ENCODE assay signal across 9 cellular contexts in genomic region chr11:64862914-64863313, GRCh38. TPM values are rescaled to one million over a fixed set of nuclear protein-coding genes. Genes with fewer than 3 reads are reported as not detected.
DNase-seq lines count a peak whose midpoint lies in the region; ATAC-seq lines count a peak whose summit lies in the region.
"Had no signal": no experiment of that assay in that cellular context is flagged by ENCODE, and none has a peak within 500 bp of the region (broad histone marks: within the 10 kb centered on the region; RNA-seq: fewer than 3 reads in every experiment).

No MANE protein-coding gene starts in this region.

- peak overlapping the region; percentile 85 to 99 for H3K27ac Mint-ChIP-seq in activated naive CD4-positive, alpha-beta T cell treated with anti-CD3 and anti-CD28 coated beads, Interleukin-2, amount 50 U/mL, for 72 hours

- H3K4me3 ChIP-seq in HUES6 (ENCODE audit: low read depth, low read length): no peak overlapping the region
- H3K4me3 ChIP-seq in subcutaneous abdominal adipose tissue (ENCODE audit: low read depth in 1 of 5, low read length in 5 of 5): peak overlapping the region in 2 of 5 donors; percentile 7 to 17
- H3K4me3 ChIP-seq: body of pancreas had no signal

- H3K4me1 ChIP-seq in HUES6 (ENCODE audit: control insufficient read depth, insufficient read depth, low read length) (peaks cover 30% of the 10 kb centered on the region), subcutaneous abdominal adipose tissue (ENCODE audit: control insufficient read depth in 5 of 5, insufficient read depth in 5 of 5, low read length in 5 of 5) (peaks cover 28 to 74% (median 57%) of the 10 kb centered on the region in 5 donors)

- H3K9me3 Mint-ChIP-seq in activated naive CD4-positive, alpha-beta T cell treated with anti-CD3 and anti-CD28 coated beads, Interleukin-2, amount 50 U/mL, for 72 hours: no peaks in the 10 kb centered on the region

- H3K27me3 ChIP-seq in HUES6 (ENCODE audit: control insufficient read depth, insufficient read depth, low read length) (no peaks in the 10 kb centered on the region), layer of hippocampus (ENCODE audit: control insufficient read depth, insufficient read depth, low read length) (no peaks in the 10 kb centered on the region), subcutaneous abdominal adipose tissue (ENCODE audit: control insufficient read depth in 5 of 5, insufficient read depth in 4 of 5, low read length in 5 of 5) (no peaks in the 10 kb centered on the region)
- H3K27me3 ChIP-seq: body of pancreas had no signal

- H3K36me3 ChIP-seq in HUES6 (ENCODE audit: control insufficient read depth, insufficient read depth, low read length) (peaks cover 15% of the 10 kb centered on the region), subcutaneous abdominal adipose tissue (ENCODE audit: control insufficient read depth in 5 of 5, insufficient read depth in 5 of 5, low read length in 5 of 5) (peaks cover 0 to 30% (median 21%) of the 10 kb centered on the region in 5 donors)

- no peak for DNase-seq in activated naive CD4-positive, alpha-beta T cell treated with anti-CD3 and anti-CD28 coated beads, Interleukin-2, amount 50 U/mL, for 72 hours (ENCODE audit: low spot score in 2 of 2)
- DNase-seq in SW 1271 (lab: John Stamatoyannopoulos, UW) (no peak), NAMALWA (ENCODE audit: low spot score) (no peak), NCI-H2107 (lab: John Stamatoyannopoulos, UW) (no peak)
- no peak for DNase-seq in activated effector memory CD4-positive, alpha-beta T cell treated with Interleukin-2 at 50 U/mL for 16 hours
- DNase-seq: body of pancreas had no signal

- peaks cover 22 to 29% of the 10 kb centered on the region in 2 donors for H3K36me3 Mint-ChIP-seq in activated naive CD4-positive, alpha-beta T cell treated with anti-CD3 and anti-CD28 coated beads, Interleukin-2, amount 50 U/mL, for 72 hours

- no peak for ATAC-seq in activated naive CD4-positive, alpha-beta T cell treated with anti-CD3 and anti-CD28 coated beads, Interleukin-2, amount 50 U/mL, for 72 hours
- ATAC-seq: body of pancreas had no signal

- H3K9me3 ChIP-seq in HUES6 (ENCODE audit: control insufficient read depth, insufficient read depth, low read depth, low read length): no peaks in the 10 kb centered on the region
- H3K9me3 ChIP-seq in subcutaneous abdominal adipose tissue (ENCODE audit: control insufficient read depth in 5 of 5, low read length in 5 of 5): no peaks in the 10 kb centered on the region
- H3K9me3 ChIP-seq: body of pancreas had no signal

- H3K27ac ChIP-seq in HUES6 (ENCODE audit: low read depth, low read length) (0 out of 2 replicates have a peak overlapping the region, but pooled peaks have one; percentile 9), layer of hippocampus (ENCODE audit: low read depth, low read length) (peak overlapping the region; percentile 76), subcutaneous abdominal adipose tissue (ENCODE audit: low read depth, low read length) (peak overlapping the region; percentile 95)

- H3K9ac ChIP-seq in HUES6 (ENCODE audit: low read length): no peak overlapping the region
- peak overlapping the region in 2 of 5 donors; percentile 27 to 51 for H3K9ac ChIP-seq in subcutaneous abdominal adipose tissue (ENCODE audit: low read length in 5 of 5)

RNA-seq across cellular contexts. Expression of gene EHD1, which starts 15.5 kb away (rescaled TPM):
- total RNA-seq in activated naive CD4-positive, alpha-beta T cell treated with anti-CD3 and anti-CD28 coated beads, Interleukin-2, amount 50 U/mL, for 72 hours: 100 to 1,000 TPM in 1 of 2 donors, 10 to 100 TPM in 1; 93.1 to 123 TPM

RNA-seq across cellular contexts. Expression of gene CDC42BPG, which starts 18.5 kb away (rescaled TPM):
- under 1 TPM; 0.61 to 0.76 TPM for total RNA-seq in activated naive CD4-positive, alpha-beta T cell treated with anti-CD3 and anti-CD28 coated beads, Interleukin-2, amount 50 U/mL, for 72 hours

RNA-seq across cellular contexts. Expression of gene MEN1, which starts 52.6 kb away (rescaled TPM):
- total RNA-seq in activated naive CD4-positive, alpha-beta T cell treated with anti-CD3 and anti-CD28 coated beads, Interleukin-2, amount 50 U/mL, for 72 hours: 10 to 100 TPM in 1 of 2 donors, 1 to 10 TPM in 1; 9.7 to 35.1 TPM

RNA-seq across cellular contexts. Expression of gene ATG2A, which starts 54.1 kb away (rescaled TPM):
- total RNA-seq in activated naive CD4-positive, alpha-beta T cell treated with anti-CD3 and anti-CD28 coated beads, Interleukin-2, amount 50 U/mL, for 72 hours: 10 to 100 TPM; 21.2 to 26.8 TPM

RNA-seq across cellular contexts. Expression of gene MAP4K2, which starts 59.9 kb away (rescaled TPM):
- total RNA-seq in activated naive CD4-positive, alpha-beta T cell treated with anti-CD3 and anti-CD28 coated beads, Interleukin-2, amount 50 U/mL, for 72 hours: 10 to 100 TPM; 67.7 to 83.2 TPM

Comparison
In these comparisons a context has a peak if more than half of its experiments do, and no peak if none do; other contexts are left out.
1. H3K27ac ChIP-seq: peak in every context shown above with its lines; median percentile 95 in subcutaneous abdominal adipose tissue; 76 in layer of hippocampus; 9 in HUES6.